Comparison of ENCODE assay signal across 1 cellular context in the genomic region with DNA sequence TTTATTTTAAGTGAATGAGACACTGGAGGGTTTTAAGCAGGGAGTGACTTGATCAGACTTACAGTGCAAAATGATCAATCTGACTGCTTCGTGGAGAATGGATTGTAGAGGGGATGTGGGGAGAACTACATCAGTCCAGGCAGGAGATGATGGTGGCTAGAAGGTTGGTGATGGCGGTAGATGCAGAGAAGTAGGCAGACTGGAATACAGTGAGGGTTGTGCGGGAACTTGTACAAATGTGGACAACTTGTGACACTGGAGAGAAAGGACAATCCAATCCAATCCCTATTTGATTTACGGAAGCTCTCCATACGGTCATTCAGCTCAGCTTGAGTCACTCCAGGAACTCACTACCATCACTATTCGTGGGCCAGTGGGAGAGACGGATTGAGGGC.
TF ChIP-seq lines count a peak whose summit lies in the region.

No MANE protein-coding gene starts in this region.

TF ChIP-seq in GM12878, 131 proteins besides CTCF, POLR2A, EP300 and RAD21:
- no peak for TF ChIP-seq FOXK2 (IDR thresholded peaks at IDR 0.05)
- TF ChIP-seq MLLT1 (IDR thresholded peaks at IDR 0.05), result 0 out of 2 replicates have a peak, but pooled peaks have one; percentile 36
- no peak for TF ChIP-seq NFXL1 (IDR thresholded peaks at IDR 0.05; ENCODE audit: borderline replicate concordance)
